Comparison of ENCODE assay signal across 18 cellular contexts in the genomic region with DNA sequence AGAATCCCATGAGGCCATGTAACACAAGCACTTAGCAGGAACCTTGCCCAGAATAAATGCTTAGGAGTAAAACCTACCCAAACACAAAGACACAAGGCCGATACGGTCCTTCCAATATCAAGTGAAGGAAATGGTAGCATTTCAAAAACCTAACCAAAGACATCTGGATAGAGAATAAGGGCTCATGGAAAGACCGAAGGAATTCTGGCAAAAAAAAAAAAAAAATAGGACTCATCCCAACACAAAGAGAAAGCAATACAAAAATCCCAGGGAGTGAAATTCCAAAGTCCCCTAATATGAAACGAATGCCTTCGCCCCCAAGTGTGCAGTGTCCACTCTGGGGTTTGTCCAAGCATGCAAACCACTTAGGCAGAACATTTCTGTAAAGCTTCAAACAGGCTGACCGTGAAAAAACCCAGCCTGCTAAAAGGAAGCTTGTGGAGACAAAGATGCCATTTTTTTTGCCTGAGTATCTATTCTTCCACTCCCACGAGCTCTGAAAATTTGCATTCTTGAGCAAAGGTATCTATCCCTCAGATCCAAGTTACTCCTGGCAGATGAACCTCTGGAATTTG. TPM values are rescaled to one million over a fixed set of nuclear protein-coding genes. Genes with fewer than 3 reads are reported as not detected.
DNase-seq lines count a peak whose midpoint lies in the region; ATAC-seq and TF ChIP-seq lines count a peak whose summit lies in the region.
"Had no signal": no experiment of that assay in that cellular context is flagged by ENCODE, and none has a peak within 500 bp of the region (broad histone marks: within the 10 kb centered on the region; RNA-seq: fewer than 3 reads in every experiment).

No MANE protein-coding gene starts in this region.

- no peak overlapping the region for H3K18ac ChIP-seq in H9 (ENCODE audit: insufficient read length, low read depth, low read length)

- H3K56ac ChIP-seq in H9 (ENCODE audit: insufficient read length, low read depth, low read length), result no peak overlapping the region

- H2BK5ac ChIP-seq in H9 (ENCODE audit: insufficient read length, low read length), result no peak overlapping the region

- no CpG with 5 or more reads among the region's 7 CpGs for WGBS in H9 (ENCODE audit: extremely low coverage, insufficient read length, low lambda C conversion rate)

- H3K4me1 Mint-ChIP-seq in H9 (peaks cover 36 to 39% of the 10 kb centered on the region in 2 experiments), T-cell (peaks cover 57 to 69% (median 69%) of the 10 kb centered on the region in 3 donors)

- H3K36me3 Mint-ChIP-seq in H9 (ENCODE audit: insufficient read depth in 1 of 3, low read depth in 3 of 3) (peaks cover 7 to 34% (median 21%) of the 10 kb centered on the region in 3 experiments; a peak in 6 of 7 replicates), T-cell (peaks cover 15% of the 10 kb centered on the region)

- no peak overlapping the region for H2AFZ ChIP-seq in H9 (ENCODE audit: low read length)

- H2BK12ac ChIP-seq in H9 (ENCODE audit: insufficient read length, low read depth, low read length), result no peak overlapping the region

- peak overlapping the region in 2 of 3 experiments; percentile 10 to 56; a peak in 3 of 7 replicates for H3K27ac Mint-ChIP-seq in H9
- peak overlapping the region in 1 of 2 donors; percentile 18 for H3K27ac Mint-ChIP-seq in T-cell

- POLR2A ChIA-PET in T-cell (lab: Charles Lee), result no interaction called here

- no peaks in the 10 kb centered on the region for H3K9me3 Mint-ChIP-seq in H9
- H3K9me3 Mint-ChIP-seq in T-cell, result no peaks in the 10 kb centered on the region
- H3K9me3 Mint-ChIP-seq: T-helper 2 cell treated with Interferon-gamma antibody and Interleukin-4, amounts not matched to agents 5 μg/mL and 100 μg/mL, for 36 hours had no signal

- no peaks in the 10 kb centered on the region for H3K27me3 Mint-ChIP-seq in H9 (ENCODE audit: low read depth)
- no peaks in the 10 kb centered on the region for H3K27me3 Mint-ChIP-seq in T-cell

- H3K23me2 ChIP-seq in H9 (ENCODE audit: insufficient read length, low read depth, low read length, poor library complexity, severe bottlenecking), result no peaks in the 10 kb centered on the region

- H3K79me2 ChIP-seq in H9 (ENCODE audit: insufficient read depth, low read length), result peaks cover 24% of the 10 kb centered on the region; the same call in 1 of the 2 replicates

- no peak overlapping the region for H4K91ac ChIP-seq in H9 (ENCODE audit: insufficient read length, low read depth, low read length)

- H3K4me3 Mint-ChIP-seq in H9 (no peak overlapping the region), T-cell (no peak overlapping the region)
- H3K4me3 Mint-ChIP-seq: T-helper 2 cell treated with Interferon-gamma antibody and Interleukin-4, amounts not matched to agents 5 μg/mL and 100 μg/mL, for 36 hours had no signal

- TF ChIP-seq POLR2A in erythroblast (IDR thresholded peaks at IDR 0.05; ENCODE audit: low read length), result no peak

- no peak overlapping the region for H3K14ac ChIP-seq in H9 (ENCODE audit: insufficient read depth, low read length)

- CTCF ChIA-PET in T-cell (lab: Charles Lee), result interaction anchor here in 1 of 2 donors (0.7 kb wide), 1 partner anchor 202 kb away, joined by 4 read pairs; no protein-coding TSS in a partner anchor

- H3K23ac ChIP-seq in H9 (ENCODE audit: insufficient read length, low read depth, low read length), result no peak overlapping the region

- H3K9ac ChIP-seq in H9 (ENCODE audit: extremely low read depth, insufficient read length, low read length), result no peak overlapping the region
- H3K9ac ChIP-seq: BLaER1 had no signal

- H3K27me3 ChIP-seq in H9 (ENCODE audit: insufficient read depth, low read length), result no peaks in the 10 kb centered on the region
- H3K27me3 ChIP-seq: ascending aorta, BLaER1, SJCRH30 had no signal

- DNase-seq in H9 (no peak), amniotic epithelial cell (ENCODE audit: low read depth) (peak; percentile 30), kidney glomerular epithelial cell (lab: John Stamatoyannopoulos, UW) (peak; percentile 60), retina (peak; percentile 44), T-cell (no peak), left lobe of liver (ENCODE audit: low spot score) (no peak), erythroblast (lab: John Stamatoyannopoulos, UW) (no peak)
- DNase-seq: activated gamma-delta T cell, NCI-H1436, NCI-H2171, NCI-H748 treated with DMSO at 0.1 percent for 48 hours, SJCRH30 had no signal

- H2BK120ac ChIP-seq in H9 (ENCODE audit: low read depth, low read length, poor library complexity, severe bottlenecking), result no peak overlapping the region

- no peak overlapping the region for H3T11ph ChIP-seq in H9 (ENCODE audit: low read length)

- no peak overlapping the region for H4K8ac ChIP-seq in H9 (replicated peaks; ENCODE audit: insufficient read length, low read depth, low read length)

- no peaks in the 10 kb centered on the region for H4K20me1 ChIP-seq in H9 (ENCODE audit: control insufficient read depth, insufficient read depth, insufficient read length)

- no peak for TF ChIP-seq CTCF in H9 (conservative IDR thresholded peaks at IDR 0.05)

- no peak overlapping the region for H2BK15ac ChIP-seq in H9 (ENCODE audit: low read depth, low read length)

- ATAC-seq in T-cell (replicated peaks in 1 of 4) (no peak), GM21576 (IDR thresholded peaks at IDR 0.05; ENCODE audit: unreplicated experiment) (no peak), left lobe of liver (no peak)

- no peak overlapping the region for H2AK5ac ChIP-seq in H9 (ENCODE audit: insufficient read length, low read length)

- H4K5ac ChIP-seq in H9 (ENCODE audit: insufficient read length, low read depth, low read length), result no peak overlapping the region

- H3K4me1 ChIP-seq in H9 (ENCODE audit: insufficient read depth, low read length), result peaks cover 4% of the 10 kb centered on the region
- H3K4me1 ChIP-seq: SJCRH30 had no signal

- H3K9me3 ChIP-seq in H9 (ENCODE audit: control insufficient read depth, low read depth, low read length), result no peaks in the 10 kb centered on the region
- H3K9me3 ChIP-seq: ascending aorta, BLaER1, prostate gland, SJCRH30 had no signal

- no peak overlapping the region for H3K4ac ChIP-seq in H9 (ENCODE audit: low read depth, low read length)

- H3K79me1 ChIP-seq in H9 (ENCODE audit: insufficient read depth, low read depth, low read length, poor library complexity, severe bottlenecking), result peaks cover 5% of the 10 kb centered on the region

- H2BK20ac ChIP-seq in H9 (ENCODE audit: low read depth, low read length, poor library complexity, severe bottlenecking), result no peak overlapping the region

- no peak overlapping the region for H3K27ac ChIP-seq in H9 (ENCODE audit: insufficient read length, low read depth, low read length)
- H3K27ac ChIP-seq: BLaER1, coronary artery, prostate gland, SJCRH30 had no signal

- H3K4me2 ChIP-seq in H9 (ENCODE audit: insufficient read depth, insufficient read length, low read length), result no peak overlapping the region
- H3K4me2 ChIP-seq: BLaER1 had no signal

RNA-seq across cellular contexts. Expression of a gene that starts 10.9 kb away (rescaled TPM):
- total RNA-seq in H9 (2021), result 105 and 109 TPM in 2 replicates
- total RNA-seq in T-cell, result 10 to 100 TPM; 64.0 to 81.4 (median 72.3) TPM
- 18.5 TPM for total RNA-seq in left lobe of liver

RNA-seq across cellular contexts. Expression of a gene that starts 28.0 kb away (rescaled TPM):
- total RNA-seq in H9 (2021) (232 and 234 TPM in 2 replicates), T-cell (10 to 100 TPM; 42.6 to 54.9 (median 44.0) TPM), left lobe of liver (22.0 TPM)

RNA-seq across cellular contexts. Expression of a gene that starts 54.2 kb away (rescaled TPM):
- total RNA-seq in H9 (2021) (65.1 and 66.9 TPM in 2 replicates), T-cell (10 to 100 TPM; 26.6 to 49.0 (median 46.8) TPM), left lobe of liver (19.2 TPM)

Comparison
In these comparisons a context has a peak if more than half of its experiments do, and no peak if none do; other contexts are left out.
1. DNase-seq: peak in amniotic epithelial cell (single experiment), kidney glomerular epithelial cell (single experiment) and retina (single experiment); none in H9 (single experiment), T-cell (0 of 34), left lobe of liver (single experiment) and erythroblast (0 of 2).